ENCODE assay signal across 17 cellular contexts in the genomic region with DNA sequence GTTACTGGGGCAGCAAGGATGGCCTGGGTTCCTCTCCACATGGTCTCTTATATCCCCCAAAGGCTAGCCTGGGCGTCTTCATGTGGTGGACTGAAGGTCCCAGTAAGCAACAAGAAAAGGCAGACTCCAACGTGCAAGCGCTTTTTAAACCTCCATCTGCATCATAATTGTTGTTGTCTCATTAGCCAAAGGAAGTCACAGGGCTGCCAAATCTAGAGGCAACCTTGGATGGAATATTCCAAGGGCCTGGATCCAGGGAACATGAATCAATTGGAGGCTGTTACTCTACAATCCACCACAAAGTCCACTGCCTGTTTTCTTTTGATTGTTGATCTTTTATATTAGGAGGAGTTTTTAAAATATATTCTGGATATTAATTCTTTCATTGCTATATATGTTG.
DNase-seq lines count a peak whose midpoint lies in the region; ATAC-seq and TF ChIP-seq lines count a peak whose summit lies in the region.
"Had no signal": no experiment of that assay in that cellular context is flagged by ENCODE, and none has a peak within 500 bp of the region (broad histone marks: within the 10 kb centered on the region; RNA-seq: fewer than 3 reads in every experiment).

No MANE protein-coding gene starts in this region.

- H3K36me3 ChIP-seq in heart right ventricle, result no peaks in the 10 kb centered on the region

- DNase-seq in G401 (ENCODE audit: low spot score), result peak; percentile 82
- peak; percentile 46 for DNase-seq in astrocyte of the hippocampus (ENCODE audit: low read depth, low spot score)
- DNase-seq in heart right ventricle, result no peak
- peak; percentile 42 for DNase-seq in pons (ENCODE audit: low spot score)
- no peak for DNase-seq in activated CD4-positive, alpha-beta T cell treated with anti-CD3 and anti-CD28 coated beads, Interleukin-2, amount 50 U/mL, for 1 hour
- DNase-seq in hepatic stellate cell (ENCODE audit: low spot score), result no peak
- DNase-seq: activated CD8-positive, alpha-beta memory T cell treated with anti-CD3 and anti-CD28 coated beads for 24 hours; AML-193; foreskin melanocyte; HFFc6; NCI-H1092; NCI-H526; stimulated activated CD4-positive, alpha-beta T cell treated with anti-CD3 and anti-CD28 coated beads, Interleukin-4, amount 100 ng/mL, for 1 hour had no signal

- intact Hi-C loops in heart right ventricle (cut with DNase I), result loop anchor here in 2 of 10 donors (10.0 kb wide), 2 partner anchors 73 to 77 kb away; no protein-coding TSS in a partner anchor

- in situ Hi-C loops in G401 (cut with HindIII; ENCODE audit: low sequenced_read_pairs), result no loop called here

- H3K4me3 ChIP-seq in heart right ventricle, result no peak overlapping the region
- H3K4me3 ChIP-seq: SK-N-MC had no signal

- H3K27me3 ChIP-seq in heart right ventricle, result no peaks in the 10 kb centered on the region

- peaks cover 19 to 65% (median 44%) of the 10 kb centered on the region in 9 donors for H3K4me1 ChIP-seq in heart right ventricle

- 46 to 59% methylated on average over 3 of the region's 3 CpGs for WGBS in heart right ventricle, 2 donors

- ATAC-seq in heart right ventricle (peak in 7 of 8 donors; percentile 41 to 65 (median 56)), GM21515 (IDR thresholded peaks at IDR 0.05; ENCODE audit: unreplicated experiment) (no peak), HG03457 (IDR thresholded peaks at IDR 0.05; ENCODE audit: unreplicated experiment) (no peak)

- peak overlapping the region in 3 of 10 donors; percentile 15 to 55 (median 20) for H3K27ac ChIP-seq in heart right ventricle
- H3K27ac ChIP-seq: KMS-11, SK-N-MC had no signal

- TF ChIP-seq CTCF in heart right ventricle (IDR thresholded peaks at IDR 0.05), result no peak

- H3K9me3 ChIP-seq in heart right ventricle, result no peaks in the 10 kb centered on the region

Comparison
In these comparisons a context has a peak if more than half of its experiments do, and no peak if none do; other contexts are left out.
1. DNase-seq: peak in G401 (single experiment), astrocyte of the hippocampus (single experiment) and pons (single experiment); none in heart right ventricle (0 of 2), activated CD4-positive, alpha-beta T cell treated with anti-CD3 and anti-CD28 coated beads, Interleukin-2, amount 50 U/mL, for 1 hour (single experiment) and hepatic stellate cell (single experiment).
2. ATAC-seq: peak in heart right ventricle (7 of 8); none in GM21515 (single experiment) and HG03457 (single experiment).